26 cellular contexts compared by ENCODE assay signal in genomic region chr5:58629190-58630159, GRCh38. TPM values are rescaled to one million over a fixed set of nuclear protein-coding genes. Genes with fewer than 3 reads are reported as not detected.
DNase-seq lines count a peak whose midpoint lies in the region; ATAC-seq and TF ChIP-seq lines count a peak whose summit lies in the region.
"Had no signal": no experiment of that assay in that cellular context is flagged by ENCODE, and none has a peak within 500 bp of the region (broad histone marks: within the 10 kb centered on the region; RNA-seq: fewer than 3 reads in every experiment).

No MANE protein-coding gene starts in this region.

- H3K9me3 Mint-ChIP-seq in mesothelial cell of epicardium: no peaks in the 10 kb centered on the region
- H3K9me3 Mint-ChIP-seq: activated B cell treated with CpG ODN at 0.5 μM for 24 hours; activated CD8-positive, alpha-beta T cell treated with anti-CD3 and anti-CD28 coated beads for 36 hours; activated naive CD4-positive, alpha-beta T cell treated with anti-CD3 and anti-CD28 coated beads for 36 hours; activated T-cell treated with anti-CD3 and anti-CD28 coated beads, Interleukin-2, amount 50 U/mL, for 24 hours; CD14-positive monocyte had no signal

- H3K4me3 ChIP-seq in BE2C (ENCODE audit: low read depth, low read length): no peak overlapping the region
- H3K4me3 ChIP-seq: heart left ventricle, testis had no signal

- H3K27me3 ChIP-seq in BE2C: no peaks in the 10 kb centered on the region
- H3K27me3 ChIP-seq: heart left ventricle, testis had no signal

- peaks cover 14% of the 10 kb centered on the region for H3K36me3 ChIP-seq in BE2C
- H3K36me3 ChIP-seq: heart left ventricle had no signal

- H3K4me1 Mint-ChIP-seq in mesothelial cell of epicardium: peaks cover 12% of the 10 kb centered on the region
- H3K4me1 Mint-ChIP-seq: activated B cell treated with CpG ODN at 0.5 μM for 24 hours, CD14-positive monocyte had no signal

- H3K36me3 Mint-ChIP-seq in mesothelial cell of epicardium: no peaks in the 10 kb centered on the region
- H3K36me3 Mint-ChIP-seq: CD14-positive monocyte had no signal

- H3K4me3 Mint-ChIP-seq in mesothelial cell of epicardium: no peak overlapping the region
- H3K4me3 Mint-ChIP-seq: activated B cell treated with CpG ODN at 0.5 μM for 24 hours; activated CD8-positive, alpha-beta T cell treated with anti-CD3 and anti-CD28 coated beads for 36 hours; activated naive CD4-positive, alpha-beta T cell treated with anti-CD3 and anti-CD28 coated beads for 36 hours; activated T-cell treated with anti-CD3 and anti-CD28 coated beads, Interleukin-2, amount 50 U/mL, for 24 hours; CD14-positive monocyte had no signal

- TF ChIP-seq CTCF in BE2C (IDR thresholded peaks at IDR 0.05; ENCODE audit: low read depth, low read length) (no peak), mesothelial cell of epicardium (IDR thresholded peaks at IDR 0.05; ENCODE audit: unreplicated experiment) (no peak)

- peak; percentile 51 for DNase-seq in BE2C
- DNase-seq in HuH-7 (ENCODE audit: low spot score): peak; percentile 7
- peak; percentile 31 to 79 for DNase-seq in dermis microvascular lymphatic vessel endothelial cell (ENCODE audit: low read depth in 2 of 2)
- no peak for DNase-seq in mesothelial cell of epicardium (ENCODE audit: low spot score in 2 of 2, unreplicated experiment in 2 of 2)
- DNase-seq in GM19240 (ENCODE audit: insufficient read length, low spot score): no peak
- DNase-seq in GM03348 (ENCODE audit: low spot score): no peak
- DNase-seq in NCI-H774 (lab: John Stamatoyannopoulos, UW): no peak
- DNase-seq: activated B cell treated with CpG ODN at 0.5 μM for 24 hours; activated CD8-positive, alpha-beta T cell treated with anti-CD3 and anti-CD28 coated beads for 36 hours; activated naive CD4-positive, alpha-beta T cell treated with anti-CD3 and anti-CD28 coated beads for 36 hours; activated T-cell treated with anti-CD3 and anti-CD28 coated beads, Interleukin-2, amount 50 U/mL, for 24 hours; cerebellar nuclear complex; effector memory CD4-positive, alpha-beta T cell; heart left ventricle; Kasumi-1; mesenchymal stem cell; NCI-H1092; NCI-H2029 treated with DMSO at 0.1 percent for 48 hours; NCI-H510A treated with DMSO at 0.1 percent for 48 hours; SHP77 treated with DMSO at 0.1 percent for 48 hours; stimulated activated CD4-positive, alpha-beta T cell treated with anti-CD3 and anti-CD28 coated beads, Interleukin-15, amount 100 ng/mL, for 24 hours; testis had no signal

- H3K9me3 ChIP-seq in BE2C: peaks cover 3% of the 10 kb centered on the region
- H3K9me3 ChIP-seq: heart left ventricle, testis had no signal

- ATAC-seq in HG02970 (IDR thresholded peaks at IDR 0.05; ENCODE audit: low FRiP score, unreplicated experiment): no peak
- ATAC-seq: activated CD8-positive, alpha-beta T cell treated with anti-CD3 and anti-CD28 coated beads for 36 hours; heart left ventricle had no signal

- H3K27me3 Mint-ChIP-seq in mesothelial cell of epicardium (ENCODE audit: low read depth): peaks cover 11% of the 10 kb centered on the region
- H3K27me3 Mint-ChIP-seq: activated B cell treated with CpG ODN at 0.5 μM for 24 hours; activated CD8-positive, alpha-beta T cell treated with anti-CD3 and anti-CD28 coated beads for 36 hours; activated T-cell treated with anti-CD3 and anti-CD28 coated beads, Interleukin-2, amount 50 U/mL, for 24 hours had no signal

- peaks cover 11% of the 10 kb centered on the region for H3K4me1 ChIP-seq in BE2C
- H3K4me1 ChIP-seq: testis had no signal

- H3K27ac Mint-ChIP-seq in mesothelial cell of epicardium: peak overlapping the region; percentile 41
- H3K27ac Mint-ChIP-seq: activated B cell treated with CpG ODN at 0.5 μM for 24 hours; activated CD8-positive, alpha-beta T cell treated with anti-CD3 and anti-CD28 coated beads for 36 hours; activated naive CD4-positive, alpha-beta T cell treated with anti-CD3 and anti-CD28 coated beads for 36 hours; activated T-cell treated with anti-CD3 and anti-CD28 coated beads, Interleukin-2, amount 50 U/mL, for 24 hours; CD14-positive monocyte had no signal

RNA-seq across cellular contexts. Expression of gene RAB3C, which starts 46.6 kb away (rescaled TPM):
- polyA plus RNA-seq in BE2C (2012; ENCODE audit: insufficient read depth, insufficient read length, low read depth): 28.1 TPM
- total RNA-seq in dermis microvascular lymphatic vessel endothelial cell (under 0.01 and 0.38 TPM in 2 replicates), mesothelial cell of epicardium (0.77 to 1.2 TPM (median 0.80 TPM) in 3 replicates)
- total RNA-seq: activated CD8-positive, alpha-beta T cell treated with anti-CD3 and anti-CD28 coated beads for 36 hours; activated naive CD4-positive, alpha-beta T cell treated with anti-CD3 and anti-CD28 coated beads for 36 hours; OCI-LY7; T-helper 1 cell treated with Interleukin-12 subunit alpha and Interleukin-12 subunit beta and Interleukin-4 antibody, amounts not matched to agents 30 ng/mL and 1 ng/mL, for 36 hours had no signal

Comparison
In these comparisons a context has a peak if more than half of its experiments do, and no peak if none do; other contexts are left out.
1. DNase-seq: peak in BE2C (single experiment), HuH-7 (single experiment) and dermis microvascular lymphatic vessel endothelial cell (2 of 2); none in mesothelial cell of epicardium (0 of 2), GM19240 (single experiment), GM03348 (single experiment) and NCI-H774 (single experiment).